In genomic region chr1:211577826-211578639, GRCh38 we compare ENCODE assay signal across 8 cellular contexts. TPM values are rescaled to one million over a fixed set of nuclear protein-coding genes. Genes with fewer than 3 reads are reported as not detected.
DNase-seq lines count a peak whose midpoint lies in the region; ATAC-seq and TF ChIP-seq lines count a peak whose summit lies in the region.

No MANE protein-coding gene starts in this region.

- peaks cover 48% of the 10 kb centered on the region; the same call in 1 of the 2 replicates for H3K79me2 ChIP-seq in KMS-11 (ENCODE audit: insufficient read depth, low read depth)

- peaks cover 14% of the 10 kb centered on the region; the same call in 1 of the 2 replicates for H4K20me1 ChIP-seq in KMS-11 (ENCODE audit: insufficient read depth)

- intact Hi-C loops in cardiac septum (cut with DNase I) (loop anchor here (1.0 to 5.0 kb wide), 5 partner anchors 15 to 251 kb away; no protein-coding TSS in a partner anchor), posterior cingulate gyrus (cut with DNase I) (loop anchor here (1.0 kb wide), 1 partner anchor 77 kb away; no protein-coding TSS in a partner anchor)

- peak overlapping the region; percentile 98 for H3K4me3 ChIP-seq in KMS-11 (IDR thresholded peaks at IDR 0.05; ENCODE audit: insufficient read depth, low read depth, low read length)
- peak overlapping the region; percentile 53 to 91 (median 72) for H3K4me3 ChIP-seq in upper lobe of left lung

- 0% methylated on average over 17 to 66 of the region's 75 CpGs for WGBS in upper lobe of left lung, 2 donors

- no peaks in the 10 kb centered on the region for H3K9me3 Mint-ChIP-seq in activated naive CD8-positive, alpha-beta T cell treated with anti-CD3 and anti-CD28 coated beads for 36 hours

- H3K27ac ChIP-seq in KMS-11 (peak overlapping the region; percentile 67), upper lobe of left lung (peak overlapping the region; percentile 91 to 97 (median 94))

- peak; percentile 74 for DNase-seq in EL
- DNase-seq in SKM-1 treated with dmso at 0.1 percent for 144 hours (lab: John Stamatoyannopoulos, UW; ENCODE audit: unreplicated experiment) = peak; percentile 84
- DNase-seq in activated naive CD8-positive, alpha-beta T cell treated with anti-CD3 and anti-CD28 coated beads for 36 hours = peak; percentile 85
- DNase-seq in cardiac septum (ENCODE audit: low spot score) = peak; percentile 92
- peak; percentile 23 to 95 (median 60) for DNase-seq in posterior cingulate gyrus
- peak; percentile 86 to 95 for DNase-seq in upper lobe of left lung

- no peak for TF ChIP-seq EP300 in upper lobe of left lung (IDR thresholded peaks at IDR 0.05)

- H3K36me3 ChIP-seq in KMS-11 (ENCODE audit: insufficient read depth) (no peaks in the 10 kb centered on the region; the same call in 1 of the 2 replicates), upper lobe of left lung (peaks cover 0 to 6% (median 0%) of the 10 kb centered on the region in 4 donors)

- H2AFZ ChIP-seq in KMS-11 (ENCODE audit: low read depth) = peak overlapping the region; percentile 74

- H3K36me3 Mint-ChIP-seq in activated naive CD8-positive, alpha-beta T cell treated with anti-CD3 and anti-CD28 coated beads for 36 hours = peaks cover 18% of the 10 kb centered on the region

- peak overlapping the region; percentile 66 for H3K9ac ChIP-seq in KMS-11

- no peaks in the 10 kb centered on the region for H3K27me3 Mint-ChIP-seq in activated naive CD8-positive, alpha-beta T cell treated with anti-CD3 and anti-CD28 coated beads for 36 hours

- TF ChIP-seq POLR2A in upper lobe of left lung (IDR thresholded peaks at IDR 0.05) = peak in 1 of 4 donors; percentile 23

- peak overlapping the region; percentile 92 for H3K27ac Mint-ChIP-seq in activated naive CD8-positive, alpha-beta T cell treated with anti-CD3 and anti-CD28 coated beads for 36 hours

- peak overlapping the region; percentile 92 for H3K4me3 Mint-ChIP-seq in activated naive CD8-positive, alpha-beta T cell treated with anti-CD3 and anti-CD28 coated beads for 36 hours

- ATAC-seq in GM21619 (IDR thresholded peaks at IDR 0.05; ENCODE audit: unreplicated experiment) (peak; percentile 42), upper lobe of left lung (ENCODE audit: low FRiP score in 2 of 2) (peak; percentile 82 to 87)

- TF ChIP-seq CTCF in KMS-11 (conservative IDR thresholded peaks at IDR 0.05; ENCODE audit: low read depth, low read length) = peak; percentile 76
- peak; percentile 79 to 96 (median 91) for TF ChIP-seq CTCF in upper lobe of left lung (IDR thresholded peaks at IDR 0.05)

- H3K9me3 ChIP-seq in upper lobe of left lung = no peaks in the 10 kb centered on the region

- peaks cover 33% of the 10 kb centered on the region for H3K4me1 Mint-ChIP-seq in activated naive CD8-positive, alpha-beta T cell treated with anti-CD3 and anti-CD28 coated beads for 36 hours

- H3K4me1 ChIP-seq in KMS-11 (ENCODE audit: low read depth, poor library complexity, severe bottlenecking) (peaks cover 67% of the 10 kb centered on the region), upper lobe of left lung (peaks cover 11 to 38% (median 18%) of the 10 kb centered on the region in 4 donors)

- H3K27me3 ChIP-seq in KMS-11 (ENCODE audit: insufficient read depth, low read depth) (no peaks in the 10 kb centered on the region), upper lobe of left lung (no peaks in the 10 kb centered on the region)

- H3K4me2 ChIP-seq in KMS-11 = peak overlapping the region; percentile 92

RNA-seq across cellular contexts. Expression of gene SLC30A1, which starts 0.9 kb away (rescaled TPM):
- total RNA-seq in activated naive CD8-positive, alpha-beta T cell treated with anti-CD3 and anti-CD28 coated beads for 36 hours = 10 to 100 TPM; 11.3 to 12.1 TPM
- total RNA-seq in cardiac septum = 16.3 TPM
- 10 to 100 TPM in 4 of 6 donors, 1 to 10 TPM in 2; 3.1 to 19.2 (median 13.2) TPM for total RNA-seq in upper lobe of left lung

Comparison
In these comparisons a context has a peak if more than half of its experiments do, and no peak if none do; other contexts are left out.
1. Peak in every context shown above with its lines: DNase-seq, ATAC-seq, H3K4me3 ChIP-seq and H3K27ac ChIP-seq.